ENCODE assay signal across 10 cellular contexts in genomic region chr13:41008349-41008980, GRCh38. TPM values are rescaled to one million over a fixed set of nuclear protein-coding genes. Genes with fewer than 3 reads are reported as not detected.
DNase-seq lines count a peak whose midpoint lies in the region; ATAC-seq and TF ChIP-seq lines count a peak whose summit lies in the region.
"Had no signal": no experiment of that assay in that cellular context is flagged by ENCODE, and none has a peak within 500 bp of the region (broad histone marks: within the 10 kb centered on the region; RNA-seq: fewer than 3 reads in every experiment).

No MANE protein-coding gene starts in this region.

- no peak for TF ChIP-seq EP300 in ovary (IDR thresholded peaks at IDR 0.05)

- no peaks in the 10 kb centered on the region for H3K9me3 Mint-ChIP-seq in CD14-positive monocyte
- H3K9me3 Mint-ChIP-seq in T-helper 1 cell treated with Interleukin-12 subunit alpha and Interleukin-12 subunit beta and Interleukin-4 antibody, amounts not matched to agents 30 μg/mL and 1 μg/mL, for 36 hours = no peaks in the 10 kb centered on the region

- no peaks in the 10 kb centered on the region for H3K27me3 ChIP-seq in ovary

- TF ChIP-seq POLR2A in ovary (IDR thresholded peaks at IDR 0.05) = no peak

- no peaks in the 10 kb centered on the region for H3K36me3 ChIP-seq in ovary

- no peak overlapping the region for H3K27ac ChIP-seq in ovary
- H3K27ac ChIP-seq: parathyroid adenoma had no signal

- WGBS in ovary, 3 donors = 93 to 96% (median 95%) methylated on average over 2 of the region's 2 CpGs

- peak overlapping the region; percentile 25 to 51 for H3K4me3 Mint-ChIP-seq in CD14-positive monocyte
- peak overlapping the region; percentile 63 for H3K4me3 Mint-ChIP-seq in T-helper 1 cell treated with Interleukin-12 subunit alpha and Interleukin-12 subunit beta and Interleukin-4 antibody, amounts not matched to agents 30 μg/mL and 1 μg/mL, for 36 hours

- H3K4me1 Mint-ChIP-seq in CD14-positive monocyte = peaks cover 74% of the 10 kb centered on the region
- H3K4me1 Mint-ChIP-seq in T-helper 1 cell treated with Interleukin-12 subunit alpha and Interleukin-12 subunit beta and Interleukin-4 antibody, amounts not matched to agents 30 μg/mL and 1 μg/mL, for 36 hours (ENCODE audit: low read depth) = peaks cover 63% of the 10 kb centered on the region

- peaks cover 22 to 28% of the 10 kb centered on the region in 2 donors for H3K36me3 Mint-ChIP-seq in CD14-positive monocyte
- peaks cover 22% of the 10 kb centered on the region for H3K36me3 Mint-ChIP-seq in T-helper 1 cell treated with Interleukin-12 subunit alpha and Interleukin-12 subunit beta and Interleukin-4 antibody, amounts not matched to agents 30 μg/mL and 1 μg/mL, for 36 hours (ENCODE audit: low read depth)

- TF ChIP-seq CTCF in CD14-positive monocyte (IDR thresholded peaks at IDR 0.05) (no peak), ovary (IDR thresholded peaks at IDR 0.05) (no peak)

- H3K9me3 ChIP-seq in ovary = no peaks in the 10 kb centered on the region

- H3K27ac Mint-ChIP-seq in CD14-positive monocyte = peak overlapping the region; percentile 78 to 91 (median 87)
- peak overlapping the region; percentile 73 for H3K27ac Mint-ChIP-seq in T-helper 1 cell treated with Interleukin-12 subunit alpha and Interleukin-12 subunit beta and Interleukin-4 antibody, amounts not matched to agents 30 μg/mL and 1 μg/mL, for 36 hours

- peaks cover 2% of the 10 kb centered on the region for H3K4me1 ChIP-seq in ovary (ENCODE audit: insufficient read depth)
- H3K4me1 ChIP-seq: parathyroid adenoma had no signal

- intact Hi-C loops in CD14-positive monocyte (cut with micrococcal nuclease) = loop anchor here in 1 of 2 donors (5.0 to 10.0 kb wide), 2 partner anchors 41 to 46 kb away; no protein-coding TSS in a partner anchor
- intact Hi-C loops in ovary (cut with DNase I) = no loop called here

- peak; percentile 29 for ATAC-seq in HG02852 (IDR thresholded peaks at IDR 0.05; ENCODE audit: unreplicated experiment)
- no peak for ATAC-seq in GM21717 (IDR thresholded peaks at IDR 0.05; ENCODE audit: unreplicated experiment)

- no peak for DNase-seq in CD14-positive monocyte (ENCODE audit: low spot score)
- DNase-seq in iris pigment epithelial cell (ENCODE audit: low read depth) = peak; percentile 86
- no peak for DNase-seq in retina
- DNase-seq in NCI-H510A treated with DMSO at 0.1 percent for 48 hours (lab: John Stamatoyannopoulos, UW) = no peak
- DNase-seq in ovary = no peak
- DNase-seq: NCI-H1436 had no signal

- no peaks in the 10 kb centered on the region for H3K27me3 Mint-ChIP-seq in CD14-positive monocyte (ENCODE audit: low read depth in 3 of 3)
- H3K27me3 Mint-ChIP-seq in T-helper 1 cell treated with Interleukin-12 subunit alpha and Interleukin-12 subunit beta and Interleukin-4 antibody, amounts not matched to agents 30 μg/mL and 1 μg/mL, for 36 hours (ENCODE audit: low read depth) = no peaks in the 10 kb centered on the region

- H3K4me3 ChIP-seq in ovary = no peak overlapping the region

RNA-seq across cellular contexts. Expression of gene ELF1, which starts 10.7 kb away (rescaled TPM):
- polyA plus RNA-seq in CD14-positive monocyte (10 to 100 TPM; 83.3 TPM), ovary (10 to 100 TPM; 28.5 to 49.3 TPM)
- total RNA-seq in ovary = 10 to 100 TPM; 41.0 to 53.2 (median 47.7) TPM

RNA-seq across cellular contexts. Expression of gene WBP4, which starts 52.8 kb away (rescaled TPM):
- polyA plus RNA-seq in CD14-positive monocyte (1 to 10 TPM; 2.8 to 3.8 TPM), ovary (10 to 100 TPM; 11.4 to 13.2 TPM)
- total RNA-seq in ovary = 10 to 100 TPM in 3 of 7 donors, 1 to 10 TPM in 4; 7.5 to 10.8 (median 9.8) TPM
